Comparison of ENCODE assay signal across 1 cellular context in genomic region chr19:50492303-50493052, GRCh38.
TF ChIP-seq lines count a peak whose summit lies in the region.

No MANE protein-coding gene starts in this region.

TF ChIP-seq in A549, 52 proteins besides CTCF, POLR2A, EP300 and RAD21 (continued from another document):
- no peak for TF ChIP-seq ELK1 (IDR thresholded peaks at IDR 0.05; ENCODE audit: low read depth, low read length)
- no peak for TF ChIP-seq E2F6 (IDR thresholded peaks at IDR 0.05; ENCODE audit: borderline replicate concordance, low read depth)
- no peak for TF ChIP-seq TFCP2L1 (CRISPR knock-in tag; IDR thresholded peaks at IDR 0.05)
- no peak for TF ChIP-seq ZFP36 (IDR thresholded peaks at IDR 0.05; ENCODE audit: borderline replicate concordance, partially characterized antibody)
- TF ChIP-seq RCOR1 (IDR thresholded peaks at IDR 0.05; ENCODE audit: low read depth, low read length), result no peak
- TF ChIP-seq TP53 (CRISPR knock-in tag; IDR thresholded peaks at IDR 0.05), result no peak
- TF ChIP-seq SREBF2 (IDR thresholded peaks at IDR 0.05), result no peak
- no peak for TF ChIP-seq CHD4 (IDR thresholded peaks at IDR 0.05; ENCODE audit: borderline replicate concordance)
